8 cellular contexts compared by ENCODE assay signal in genomic region chr20:60262967-60263603, GRCh38.
DNase-seq lines count a peak whose midpoint lies in the region; TF ChIP-seq lines count a peak whose summit lies in the region.

No MANE protein-coding gene starts in this region.

- peaks cover 0 to 8% of the 10 kb centered on the region in 2 donors for H3K27me3 ChIP-seq in right atrium auricular region

- no peaks in the 10 kb centered on the region for H3K4me1 ChIP-seq in right atrium auricular region

- H3K4me3 ChIP-seq in right atrium auricular region = no peak overlapping the region

- no peaks in the 10 kb centered on the region for H3K36me3 ChIP-seq in right atrium auricular region

- no peak overlapping the region for H3K27ac ChIP-seq in right atrium auricular region

- peak; percentile 41 to 68 for TF ChIP-seq CTCF in right atrium auricular region (IDR thresholded peaks at IDR 0.05)

- H3K9me3 ChIP-seq in right atrium auricular region = no peaks in the 10 kb centered on the region

- DNase-seq in NCI-H2227 (lab: John Stamatoyannopoulos, UW; ENCODE audit: unreplicated experiment) (peak; percentile 6), NCI-H2227 treated with DMSO at 0.1 percent for 48 hours (lab: John Stamatoyannopoulos, UW) (no peak), NCI-H69 (lab: John Stamatoyannopoulos, UW) (peak; percentile 18), activated T-cell treated with anti-CD3 and anti-CD28 coated beads for 24 hours (ENCODE audit: low read depth) (peak; percentile 32), right atrium auricular region (ENCODE audit: low spot score) (no peak), ecto neural progenitor cell (ENCODE audit: low spot score) (no peak), NCI-H2081 (lab: John Stamatoyannopoulos, UW) (no peak)
- DNase-seq in stimulated activated CD4-positive, alpha-beta T cell treated with anti-CD3 and anti-CD28 coated beads, Interleukin-4, amount 100 ng/mL, for 4 hours = peak; percentile 29 to 40

Comparison
In these comparisons a context has a peak if more than half of its experiments do, and no peak if none do; other contexts are left out.
1. DNase-seq: peak in NCI-H2227 (single experiment), NCI-H69 (single experiment), activated T-cell treated with anti-CD3 and anti-CD28 coated beads for 24 hours (single experiment) and stimulated activated CD4-positive, alpha-beta T cell treated with anti-CD3 and anti-CD28 coated beads, Interleukin-4, amount 100 ng/mL, for 4 hours (2 of 2); none in NCI-H2227 treated with DMSO at 0.1 percent for 48 hours (single experiment), right atrium auricular region (single experiment), ecto neural progenitor cell (single experiment) and NCI-H2081 (0 of 2).